17 cellular contexts compared by ENCODE assay signal in the genomic region with DNA sequence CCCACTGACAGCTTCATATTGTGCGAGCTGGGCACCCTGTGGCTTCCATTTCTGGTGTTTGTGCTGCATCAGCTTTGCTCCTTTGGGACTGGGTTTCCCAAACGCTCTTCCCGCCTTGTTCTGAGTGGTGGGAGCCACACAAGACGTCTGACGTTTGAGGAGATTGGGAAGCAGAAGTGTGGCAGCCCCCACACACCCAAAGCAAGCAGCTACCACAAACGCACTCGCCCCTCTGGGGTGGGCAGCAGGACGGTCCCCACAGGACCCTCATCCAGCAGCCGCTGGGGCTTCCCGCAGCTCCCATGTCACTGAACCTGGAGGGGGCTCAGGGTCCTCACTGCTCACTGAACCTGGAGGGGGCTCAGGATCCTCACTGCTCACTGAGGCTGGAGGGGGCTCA.
DNase-seq lines count a peak whose midpoint lies in the region; FAIRE-seq and TF ChIP-seq lines count a peak whose summit lies in the region.
"Had no signal": no experiment of that assay in that cellular context is flagged by ENCODE, and none has a peak within 500 bp of the region (broad histone marks: within the 10 kb centered on the region; RNA-seq: fewer than 3 reads in every experiment).

No MANE protein-coding gene starts in this region.

- H3K36me3 ChIP-seq in H1 (ENCODE audit: control insufficient read depth in 2 of 4, insufficient read depth in 4 of 4, low read length in 3 of 4) (no peaks in the 10 kb centered on the region), spleen (no peaks in the 10 kb centered on the region)
- H3K36me3 ChIP-seq: BLaER1 had no signal

- H3K4me1 Mint-ChIP-seq in CD14-positive monocyte: peaks cover 5% of the 10 kb centered on the region
- H3K4me1 Mint-ChIP-seq in mesothelial cell of epicardium: no peaks in the 10 kb centered on the region

- POLR2A ChIA-PET in H1 (lab: Charles Lee; ENCODE audit: partially characterized antibody) (no interaction called here), HEK293T (lab: Yijun Ruan, JAX) (no interaction called here)

- H3K18ac ChIP-seq in H1 (ENCODE audit: extremely low read depth, low read length): no peak overlapping the region; the same call in 1 of the 2 replicates

- H2AFZ ChIP-seq in H1 (ENCODE audit: low read length): no peak overlapping the region

- H3K9me3 ChIP-seq in H1 (ENCODE audit: insufficient read depth in 2 of 2, low read depth in 1 of 2, low read length in 1 of 2): no peaks in the 10 kb centered on the region
- H3K9me3 ChIP-seq in spleen: no peaks in the 10 kb centered on the region
- H3K9me3 ChIP-seq: BLaER1 had no signal

- H4K5ac ChIP-seq in H1 (ENCODE audit: insufficient read length, low read depth, low read length): no peak overlapping the region

- no peak overlapping the region for H3K9ac ChIP-seq in H1 (replicated peaks in 1 of 4; ENCODE audit: extremely low read depth in 1 of 4, low read depth in 3 of 4, low read length in 3 of 4)
- H3K9ac ChIP-seq: BLaER1 had no signal

- no peak for FAIRE-seq in H1 (lab: Jason Lieb, UNC)

- no peak overlapping the region for H3K4me2 ChIP-seq in H1 (ENCODE audit: insufficient read depth in 1 of 2, low read depth in 2 of 2, low read length in 2 of 2)
- H3K4me2 ChIP-seq: BLaER1 had no signal

- H3K27ac ChIP-seq in H1 (ENCODE audit: low read depth, low read length) (no peak overlapping the region), spleen (no peak overlapping the region)
- H3K27ac ChIP-seq: BLaER1, HL-60 had no signal

- no peak overlapping the region for H2BK20ac ChIP-seq in H1 (ENCODE audit: low read length)

- 0 out of 2 replicates have a peak overlapping the region, but pooled peaks have one; percentile 50 for H2BK12ac ChIP-seq in H1 (ENCODE audit: low read depth, low read length)

- no peaks in the 10 kb centered on the region; a peak in 1 of 7 replicates for H3K4me1 ChIP-seq in H1 (replicated peaks in 1 of 4; ENCODE audit: control insufficient read depth in 3 of 4, insufficient read depth in 4 of 4, low read length in 3 of 4)
- H3K4me1 ChIP-seq in spleen: peaks cover 0 to 19% (median 4%) of the 10 kb centered on the region in 6 donors

- intact Hi-C loops in CD14-positive monocyte (cut with micrococcal nuclease) (no loop called here), spleen (cut with DNase I; ENCODE audit: low total_unique reads) (no loop called here)

- H3K27me3 ChIP-seq in H1 (replicated peaks in 1 of 4; ENCODE audit: control insufficient read depth in 3 of 4, extremely low read depth in 1 of 4, insufficient read depth in 3 of 4, low read length in 3 of 4): no peaks in the 10 kb centered on the region
- peaks cover 0 to 92% (median 5%) of the 10 kb centered on the region in 7 donors for H3K27me3 ChIP-seq in spleen (replicated peaks in 1 of 7)
- H3K27me3 ChIP-seq: BLaER1 had no signal

- H4K20me1 ChIP-seq in H1 (replicated peaks in 1 of 2; ENCODE audit: control insufficient read depth in 1 of 2, insufficient read depth in 2 of 2, low read length in 2 of 2): no peaks in the 10 kb centered on the region
- H4K20me1 ChIP-seq: BLaER1 had no signal

- H3K9me3 Mint-ChIP-seq in CD14-positive monocyte (no peaks in the 10 kb centered on the region), mesothelial cell of epicardium (no peaks in the 10 kb centered on the region)
- H3K9me3 Mint-ChIP-seq: CD8-positive, alpha-beta T cell; H9 had no signal

- H3K4me3 Mint-ChIP-seq in CD14-positive monocyte (no peak overlapping the region), mesothelial cell of epicardium (no peak overlapping the region)
- H3K4me3 Mint-ChIP-seq: CD8-positive, alpha-beta T cell; H9 had no signal

- no peak overlapping the region for H3K56ac ChIP-seq in H1 (replicated peaks; ENCODE audit: insufficient read length, low read depth, low read length)

- H2BK120ac ChIP-seq in H1 (replicated peaks; ENCODE audit: low read depth, low read length): no peak overlapping the region

- WGBS in H1 (ENCODE audit: extremely low coverage in 1 of 2, insufficient coverage in 1 of 2, insufficient read length in 1 of 2, insufficient replicate concordance in 2 of 2, low coverage in 1 of 2, low lambda C conversion rate in 2 of 2, missing lambda C conversion rate in 1 of 2), 2 experiments: 96% methylated on average over 10 of the region's 10 CpGs; no CpG with 5 or more reads in 1 of the 2 experiments
- 82 to 86% (median 84%) methylated on average over 10 of the region's 10 CpGs for WGBS in spleen, 5 donors

- H3K4me3 ChIP-seq in H1 (ENCODE audit: extremely low read depth in 1 of 4, insufficient read depth in 2 of 4, low read depth in 3 of 4, low read length in 4 of 4): no peak overlapping the region
- H3K4me3 ChIP-seq in spleen: no peak overlapping the region
- H3K4me3 ChIP-seq: BLaER1 had no signal

- no peak overlapping the region for H2BK15ac ChIP-seq in H1 (ENCODE audit: low read length)

- CTCF ChIA-PET in H1 (lab: Charles Lee; ENCODE audit: partially characterized antibody): interaction anchor here (0.7 to 1.3 kb wide), 3 partner anchors 12 to 51 kb away, joined by 3 to 5 read pairs (median 3); no protein-coding TSS in a partner anchor
- CTCF ChIA-PET in HEK293T (lab: Yijun Ruan, JAX): no interaction called here

- H3K23me2 ChIP-seq in H1 (ENCODE audit: low read depth, low read length): no peaks in the 10 kb centered on the region

- no peak for TF ChIP-seq EP300 in H1 (IDR thresholded peaks at IDR 0.05; ENCODE audit: borderline replicate concordance in 1 of 2, low read depth in 2 of 2, low read length in 2 of 2)

- peak; percentile 33 for DNase-seq in CD14-positive monocyte (ENCODE audit: low spot score)
- no peak for DNase-seq in H1 (ENCODE audit: low read depth in 1 of 2, low spot score in 2 of 2)
- peak; percentile 86 for DNase-seq in mesenteric fat pad (ENCODE audit: low spot score)
- DNase-seq in spleen: peak; percentile 52
- DNase-seq in mesothelial cell of epicardium (ENCODE audit: low spot score in 2 of 2, unreplicated experiment in 2 of 2): no peak
- DNase-seq in activated CD4-positive, alpha-beta T cell treated with anti-CD3 and anti-CD28 coated beads for 48 hours: no peak
- no peak for DNase-seq in HEK293T (ENCODE audit: extremely low spot score)
- DNase-seq in NCI-H1092 treated with DMSO at 0.1 percent for 48 hours (lab: John Stamatoyannopoulos, UW): no peak
- DNase-seq: 8988T, Calu3, DMS79 treated with DMSO at 0.1 percent for 48 hours, GF-D8, GOT3, H9 had no signal

- TF ChIP-seq CTCF in CD14-positive monocyte (IDR thresholded peaks at IDR 0.05) (no peak), H1 (IDR thresholded peaks at IDR 0.05; ENCODE audit: control extremely low read depth in 1 of 3, insufficient read depth in 1 of 3, low read depth in 1 of 3, low read length in 3 of 3) (no peak), spleen (IDR thresholded peaks at IDR 0.05 in 8 of 11, conservative IDR thresholded peaks at IDR 0.05 in 3 of 11) (no peak), mesothelial cell of epicardium (IDR thresholded peaks at IDR 0.05; ENCODE audit: unreplicated experiment) (no peak)

- no peak overlapping the region for H3K23ac ChIP-seq in H1 (ENCODE audit: insufficient read length)

- no peak overlapping the region for H2BK5ac ChIP-seq in H1 (ENCODE audit: low read depth, low read length)

- H4K91ac ChIP-seq in H1 (replicated peaks; ENCODE audit: insufficient read length, low read length): no peak overlapping the region

- TF ChIP-seq POLR2A in H1 (IDR thresholded peaks at IDR 0.05; ENCODE audit: control extremely low read depth in 1 of 2, low read depth in 2 of 2, low read length in 2 of 2): no peak
- TF ChIP-seq POLR2A in spleen (IDR thresholded peaks at IDR 0.05): no peak

- H3K27ac Mint-ChIP-seq in CD14-positive monocyte (no peak overlapping the region), mesothelial cell of epicardium (no peak overlapping the region)
- H3K27ac Mint-ChIP-seq: CD8-positive, alpha-beta T cell; H9 had no signal

- H3K27me3 Mint-ChIP-seq in CD14-positive monocyte (ENCODE audit: low read depth in 3 of 3) (peaks cover 3 to 15% (median 8%) of the 10 kb centered on the region in 3 donors), mesothelial cell of epicardium (ENCODE audit: low read depth) (peaks cover 24% of the 10 kb centered on the region)

- no peak for TF ChIP-seq RAD21 in H1 (IDR thresholded peaks at IDR 0.05 in 1 of 2, conservative IDR thresholded peaks at IDR 0.05 in 1 of 2; ENCODE audit: low read depth in 2 of 2, low read length in 2 of 2)

- no peak overlapping the region for H3K4ac ChIP-seq in H1 (replicated peaks; ENCODE audit: insufficient read length, low read depth, low read length)

- H4K8ac ChIP-seq in H1 (ENCODE audit: extremely low read depth, insufficient read depth, low read length): no peak overlapping the region

- no peaks in the 10 kb centered on the region for H3K79me1 ChIP-seq in H1 (ENCODE audit: low read depth, low read length)

- H3K14ac ChIP-seq in H1 (ENCODE audit: insufficient read length): no peak overlapping the region

- H3K36me3 Mint-ChIP-seq in CD14-positive monocyte (no peaks in the 10 kb centered on the region), mesothelial cell of epicardium (no peaks in the 10 kb centered on the region)
- H3K36me3 Mint-ChIP-seq: CD8-positive, alpha-beta T cell had no signal

- no peak overlapping the region for H2AK5ac ChIP-seq in H1 (ENCODE audit: low read depth, low read length)

- no peaks in the 10 kb centered on the region for H3K79me2 ChIP-seq in H1 (ENCODE audit: control insufficient read depth in 1 of 2, insufficient read depth in 2 of 2, low read length in 2 of 2)

TF ChIP-seq in H1, 55 proteins besides CTCF, POLR2A, EP300 and RAD21:
- TF ChIP-seq RBBP5 (IDR thresholded peaks at IDR 0.05; ENCODE audit: borderline replicate concordance, low read depth, low read length) (no peak), TAF1 (IDR thresholded peaks at IDR 0.05; ENCODE audit: low read depth, low read length) (no peak), ASH2L (IDR thresholded peaks at IDR 0.05; ENCODE audit: low read length) (no peak), ZNF274 (IDR thresholded peaks at IDR 0.05; ENCODE audit: borderline replicate concordance, extremely low read depth, low read length) (no peak)

TF ChIP-seq in HEK293T, 16 proteins besides CTCF, POLR2A, EP300 and RAD21:
- TF ChIP-seq, protein P1, sequence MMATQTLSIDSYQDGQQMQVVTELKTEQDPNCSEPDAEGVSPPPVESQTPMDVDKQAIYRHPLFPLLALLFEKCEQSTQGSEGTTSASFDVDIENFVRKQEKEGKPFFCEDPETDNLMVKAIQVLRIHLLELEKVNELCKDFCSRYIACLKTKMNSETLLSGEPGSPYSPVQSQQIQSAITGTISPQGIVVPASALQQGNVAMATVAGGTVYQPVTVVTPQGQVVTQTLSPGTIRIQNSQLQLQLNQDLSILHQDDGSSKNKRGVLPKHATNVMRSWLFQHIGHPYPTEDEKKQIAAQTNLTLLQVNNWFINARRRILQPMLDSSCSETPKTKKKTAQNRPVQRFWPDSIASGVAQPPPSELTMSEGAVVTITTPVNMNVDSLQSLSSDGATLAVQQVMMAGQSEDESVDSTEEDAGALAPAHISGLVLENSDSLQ (IDR thresholded peaks at IDR 0.05): no peak
- TF ChIP-seq SUZ12 (IDR thresholded peaks at IDR 0.05): no peak
- no peak for TF ChIP-seq FOXA1 (IDR thresholded peaks at IDR 0.05)
- no peak for TF ChIP-seq ZNF384 (IDR thresholded peaks at IDR 0.05)
- TF ChIP-seq FOXK2 (IDR thresholded peaks at IDR 0.05): no peak
- no peak for TF ChIP-seq TARDBP (IDR thresholded peaks at IDR 0.05)
- TF ChIP-seq FOXM1 (IDR thresholded peaks at IDR 0.05; ENCODE audit: borderline replicate concordance): no peak

Comparison
In these comparisons a context has a peak if more than half of its experiments do, and no peak if none do; other contexts are left out.
1. DNase-seq: peak in CD14-positive monocyte (single experiment), mesenteric fat pad (single experiment) and spleen (single experiment); none in H1 (0 of 2), mesothelial cell of epicardium (0 of 2), activated CD4-positive, alpha-beta T cell treated with anti-CD3 and anti-CD28 coated beads for 48 hours (single experiment), HEK293T (single experiment) and NCI-H1092 treated with DMSO at 0.1 percent for 48 hours (single experiment).